Comparison of ENCODE assay signal across 14 cellular contexts in genomic region chr16:20875358-20875656, GRCh38. TPM values are rescaled to one million over a fixed set of nuclear protein-coding genes. Genes with fewer than 3 reads are reported as not detected.
DNase-seq lines count a peak whose midpoint lies in the region; ATAC-seq and TF ChIP-seq lines count a peak whose summit lies in the region.
"Had no signal": no experiment of that assay in that cellular context is flagged by ENCODE, and none has a peak within 500 bp of the region (broad histone marks: within the 10 kb centered on the region; RNA-seq: fewer than 3 reads in every experiment).

No MANE protein-coding gene starts in this region.

- CTCF ChIA-PET in CD8-positive, alpha-beta T cell (lab: Charles Lee), result interaction anchor here (1.0 to 3.7 kb wide), 9 partner anchors 10 to 102 kb away, joined by 3 to 42 read pairs (median 3); partner anchors contain the start of genes ERI2 and REXO5

- H3K4me1 Mint-ChIP-seq in CD8-positive, alpha-beta T cell (ENCODE audit: low read depth), result peaks cover 43% of the 10 kb centered on the region
- H3K4me1 Mint-ChIP-seq in naive B cell, result peaks cover 25 to 43% (median 33%) of the 10 kb centered on the region in 3 donors

- H3K27ac Mint-ChIP-seq in CD8-positive, alpha-beta T cell, result peak overlapping the region; percentile 47
- H3K27ac Mint-ChIP-seq in naive B cell, result peak overlapping the region; percentile 11 to 91 (median 64)

- H3K36me3 Mint-ChIP-seq in CD8-positive, alpha-beta T cell, result peaks cover 4% of the 10 kb centered on the region
- H3K36me3 Mint-ChIP-seq in naive B cell, result no peaks in the 10 kb centered on the region

- no peak for ATAC-seq in CD8-positive, alpha-beta T cell
- peak; percentile 10 for ATAC-seq in GM19438 (IDR thresholded peaks at IDR 0.05; ENCODE audit: low read depth, unreplicated experiment)
- no peak for ATAC-seq in naive B cell (ENCODE audit: low read depth in 2 of 2)
- no peak for ATAC-seq in HG03571 (IDR thresholded peaks at IDR 0.05; ENCODE audit: unreplicated experiment)

- peaks cover 99% of the 10 kb centered on the region for H3K79me2 ChIP-seq in osteoblast (ENCODE audit: insufficient read depth, low read length)

- no peak overlapping the region for H2AFZ ChIP-seq in osteoblast (ENCODE audit: low read length)

- H3K27me3 Mint-ChIP-seq in CD8-positive, alpha-beta T cell (ENCODE audit: low read depth), result no peaks in the 10 kb centered on the region
- no peaks in the 10 kb centered on the region for H3K27me3 Mint-ChIP-seq in naive B cell

- H3K4me2 ChIP-seq in osteoblast (ENCODE audit: insufficient read depth, low read length), result no peak overlapping the region

- peaks cover 22% of the 10 kb centered on the region for H3K4me1 ChIP-seq in CD8-positive, alpha-beta T cell (ENCODE audit: insufficient read depth, low read length)
- H3K4me1 ChIP-seq in osteoblast (ENCODE audit: insufficient read depth, low read length), result peaks cover 55% of the 10 kb centered on the region

- POLR2A ChIA-PET in CD8-positive, alpha-beta T cell (lab: Charles Lee), result interaction anchor here (0.7 to 1.6 kb wide), 3 partner anchors 9 to 1203 kb away, joined by 3 to 11 read pairs (median 3); partner anchors contain the start of genes DCUN1D3 and LYRM1

- H3K36me3 ChIP-seq in CD8-positive, alpha-beta T cell (ENCODE audit: insufficient read depth, low read length), result no peaks in the 10 kb centered on the region
- H3K36me3 ChIP-seq in WERI-Rb-1 (peaks cover 48% of the 10 kb centered on the region), osteoblast (ENCODE audit: insufficient read depth, low read length) (peaks cover 14% of the 10 kb centered on the region)
- H3K36me3 ChIP-seq: brain microvascular endothelial cell, left lung, Peyer's patch had no signal

- no peak overlapping the region for H3K4me3 ChIP-seq in CD8-positive, alpha-beta T cell (ENCODE audit: low read depth, low read length)
- no peak overlapping the region for H3K4me3 ChIP-seq in WERI-Rb-1 (ENCODE audit: low read depth, low read length)
- no peak overlapping the region for H3K4me3 ChIP-seq in osteoblast (ENCODE audit: insufficient read depth, low read length)
- H3K4me3 ChIP-seq: left lung had no signal

- H3K27ac ChIP-seq in CD8-positive, alpha-beta T cell (ENCODE audit: low read depth, low read length), result no peak overlapping the region
- H3K27ac ChIP-seq in WERI-Rb-1 (peak overlapping the region; percentile 98), osteoblast (ENCODE audit: low read depth, low read length) (no peak overlapping the region)
- H3K27ac ChIP-seq: brain microvascular endothelial cell had no signal

- peak overlapping the region; percentile 5 for H3K4me3 Mint-ChIP-seq in CD8-positive, alpha-beta T cell
- H3K4me3 Mint-ChIP-seq in naive B cell, result peak overlapping the region in 6 of 8 donors; percentile 6 to 86 (median 60)

- no peak for TF ChIP-seq CTCF in CD8-positive, alpha-beta T cell (IDR thresholded peaks at IDR 0.05)
- no peak for TF ChIP-seq CTCF in WERI-Rb-1 (IDR thresholded peaks at IDR 0.05; ENCODE audit: low read depth, low read length)
- TF ChIP-seq CTCF in osteoblast (IDR thresholded peaks at IDR 0.05; ENCODE audit: extremely low read depth, low read depth, low read length), result no peak

- no peak for DNase-seq in CD8-positive, alpha-beta T cell
- DNase-seq in WERI-Rb-1, result no peak
- DNase-seq in naive B cell, result no peak
- no peak for DNase-seq in osteoblast (ENCODE audit: insufficient read length, low spot score, missing footprints)
- DNase-seq in DMS53 treated with DMSO at 0.1 percent for 48 hours (lab: John Stamatoyannopoulos, UW; ENCODE audit: unreplicated experiment), result no peak
- no peak for DNase-seq in NCI-H748 treated with DMSO at 0.1 percent for 48 hours (lab: John Stamatoyannopoulos, UW)
- DNase-seq: brain microvascular endothelial cell, GOT3, IMR-90, left lung, trophoblast cell had no signal

- no peaks in the 10 kb centered on the region for H3K9me3 ChIP-seq in CD8-positive, alpha-beta T cell (ENCODE audit: low read length)
- H3K9me3 ChIP-seq in WERI-Rb-1 (ENCODE audit: severe bottlenecking) (no peaks in the 10 kb centered on the region), osteoblast (ENCODE audit: low read depth, low read length) (no peaks in the 10 kb centered on the region)
- H3K9me3 ChIP-seq: left lung, Peyer's patch had no signal

- intact Hi-C loops in CD8-positive, alpha-beta T cell (cut with DNase I, micrococcal nuclease), result loop anchor here in 1 of 2 experiments (1.0 to 10.0 kb wide), 3 partner anchors 25 to 131 kb away; partner anchors contain the start of genes DCUN1D3, LYRM1 and THUMPD1

- H3K9me3 Mint-ChIP-seq in CD8-positive, alpha-beta T cell, result no peaks in the 10 kb centered on the region
- H3K9me3 Mint-ChIP-seq in naive B cell, result peaks cover 0 to 4% (median 0%) of the 10 kb centered on the region in 7 donors

- H4K20me1 ChIP-seq in osteoblast (ENCODE audit: insufficient read depth, low read length), result peaks cover 79% of the 10 kb centered on the region

- H3K27me3 ChIP-seq in CD8-positive, alpha-beta T cell (ENCODE audit: insufficient read depth, low read length), result no peaks in the 10 kb centered on the region
- no peaks in the 10 kb centered on the region for H3K27me3 ChIP-seq in WERI-Rb-1 (ENCODE audit: insufficient read depth, low read depth, severe bottlenecking)
- no peaks in the 10 kb centered on the region for H3K27me3 ChIP-seq in osteoblast (ENCODE audit: insufficient read depth, low read length)
- H3K27me3 ChIP-seq: brain microvascular endothelial cell, left lung, Peyer's patch had no signal

RNA-seq across cellular contexts. Expression of gene DCUN1D3, which starts 24.9 kb away (rescaled TPM):
- total RNA-seq in CD8-positive, alpha-beta T cell, result 1 to 10 TPM; 2.3 to 2.6 TPM
- polyA plus RNA-seq in naive B cell (ENCODE audit: low read depth in 6 of 6), result 1 to 10 TPM in 1 of 6 donors, under 1 TPM in 4, not detected in 1; 0.38 to 1.1 (median 0.52) TPM
- 26.2 and 33.7 TPM in 2 replicates for total RNA-seq in osteoblast

RNA-seq across cellular contexts. Expression of gene LYRM1, which starts 25.3 kb away (rescaled TPM):
- 10 to 100 TPM; 12.4 to 12.7 TPM for total RNA-seq in CD8-positive, alpha-beta T cell
- polyA plus RNA-seq in naive B cell (ENCODE audit: low read depth in 6 of 6), result 10 to 100 TPM; 44.8 to 82.9 (median 52.9) TPM
- total RNA-seq in osteoblast, result 42.7 and 44.9 TPM in 2 replicates
